In the genomic region with DNA sequence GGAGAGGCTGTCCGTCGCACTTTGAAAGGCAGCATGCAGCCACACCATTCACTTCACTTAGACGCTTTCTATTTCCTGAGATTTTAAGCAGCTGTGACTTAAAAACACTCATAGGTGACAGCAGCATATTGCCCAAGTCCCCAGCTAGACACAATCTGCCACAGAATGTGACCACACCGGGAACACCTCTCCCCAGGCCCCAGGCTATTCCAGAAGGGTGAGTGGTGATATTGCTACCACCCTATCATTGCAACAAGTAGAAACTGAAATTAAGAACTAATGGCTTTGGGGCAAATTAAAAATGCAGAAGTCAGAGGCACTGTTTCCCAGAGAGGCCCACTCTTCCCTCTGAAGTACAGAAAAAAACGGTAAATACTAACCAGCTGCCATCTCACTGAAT, we compare ENCODE assay signal across 21 cellular contexts. TPM values are rescaled to one million over a fixed set of nuclear protein-coding genes. Genes with fewer than 3 reads are reported as not detected.
A peak's percentile ranks its signal among the peaks of the same experiment; 100 is the strongest.
DNase-seq lines count a peak whose midpoint lies in the region; ATAC-seq and TF ChIP-seq lines count a peak whose summit lies in the region.
"Had no signal": no experiment of that assay in that cellular context is flagged by ENCODE, and none has a peak within 500 bp of the region (broad histone marks: within the 10 kb centered on the region; RNA-seq: fewer than 3 reads in every experiment).

No MANE protein-coding gene starts in this region.

- H3K4me3 Mint-ChIP-seq in T-helper 17 cell (no peak overlapping the region), progenitor cell of endocrine pancreas (ENCODE audit: low read depth) (no peak overlapping the region)
- no peak overlapping the region for H3K4me3 Mint-ChIP-seq in activated T-cell treated with anti-CD3 and anti-CD28 coated beads, Interleukin-2, amount 50 U/mL, for 24 hours
- H3K4me3 Mint-ChIP-seq: B cell; CD4-positive, alpha-beta memory T cell had no signal

- H3K27me3 Mint-ChIP-seq in T-helper 17 cell = no peaks in the 10 kb centered on the region
- H3K27me3 Mint-ChIP-seq in progenitor cell of endocrine pancreas = no peaks in the 10 kb centered on the region
- H3K27me3 Mint-ChIP-seq in activated T-cell treated with anti-CD3 and anti-CD28 coated beads, Interleukin-2, amount 50 U/mL, for 24 hours = no peaks in the 10 kb centered on the region
- H3K27me3 Mint-ChIP-seq: B cell; CD4-positive, alpha-beta memory T cell had no signal

- H3K9me3 ChIP-seq in T-helper 17 cell (ENCODE audit: control insufficient read depth, low read length, poor library complexity, severe bottlenecking) = no peaks in the 10 kb centered on the region
- H3K9me3 ChIP-seq: SK-N-SH had no signal

- no peaks in the 10 kb centered on the region for H3K9me3 Mint-ChIP-seq in progenitor cell of endocrine pancreas (ENCODE audit: low read depth)
- no peaks in the 10 kb centered on the region for H3K9me3 Mint-ChIP-seq in activated T-cell treated with anti-CD3 and anti-CD28 coated beads, Interleukin-2, amount 50 U/mL, for 24 hours
- H3K9me3 Mint-ChIP-seq: CD4-positive, alpha-beta memory T cell had no signal

- peak overlapping the region; percentile 43 for H3K27ac Mint-ChIP-seq in T-helper 17 cell
- H3K27ac Mint-ChIP-seq in progenitor cell of endocrine pancreas = peak overlapping the region; percentile 24
- no peak overlapping the region for H3K27ac Mint-ChIP-seq in activated T-cell treated with anti-CD3 and anti-CD28 coated beads, Interleukin-2, amount 50 U/mL, for 24 hours
- H3K27ac Mint-ChIP-seq: B cell had no signal

- peaks cover 3% of the 10 kb centered on the region for H3K36me3 Mint-ChIP-seq in T-helper 17 cell (ENCODE audit: low read depth)
- H3K36me3 Mint-ChIP-seq in progenitor cell of endocrine pancreas (ENCODE audit: insufficient read depth) = no peaks in the 10 kb centered on the region
- peaks cover 11% of the 10 kb centered on the region for H3K36me3 Mint-ChIP-seq in activated T-cell treated with anti-CD3 and anti-CD28 coated beads, Interleukin-2, amount 50 U/mL, for 24 hours (ENCODE audit: low read depth)

- ATAC-seq in T-helper 17 cell = no peak
- ATAC-seq: Panc1 had no signal

- no peak for TF ChIP-seq CTCF in progenitor cell of endocrine pancreas (IDR thresholded peaks at IDR 0.05; ENCODE audit: unreplicated experiment)

- in situ Hi-C loops in KBM-7 (cut with MboI; ENCODE audit: low pct_unique_long_range_greater_than_20kb, low sequenced_read_pairs) = no loop called here

- DNase-seq in KBM-7 = peak; percentile 34
- DNase-seq in NOMO-1 (lab: John Stamatoyannopoulos, UW; ENCODE audit: unreplicated experiment in 2 of 2) = peak; percentile 95 to 99
- DNase-seq in T-helper 17 cell = no peak
- no peak for DNase-seq in progenitor cell of endocrine pancreas (ENCODE audit: low spot score, unreplicated experiment)
- DNase-seq in NCI-H1436 (lab: John Stamatoyannopoulos, UW) = no peak
- no peak for DNase-seq in central memory CD4-positive, alpha-beta T cell
- DNase-seq in activated T-cell treated with anti-CD3 and anti-CD28 coated beads, Interleukin-2, amount 50 U/mL, for 24 hours = no peak
- DNase-seq: Calu3; CD4-positive, alpha-beta memory T cell; GM23248; KG1; NCI-H1417; NCI-H1930; NCI-H2171; NCI-H446; NCI-H69; SK-N-SH; T-helper 1 cell had no signal

- H3K4me1 Mint-ChIP-seq in T-helper 17 cell (peaks cover 2% of the 10 kb centered on the region), progenitor cell of endocrine pancreas (ENCODE audit: low read depth) (no peaks in the 10 kb centered on the region)
- peaks cover 2% of the 10 kb centered on the region for H3K4me1 Mint-ChIP-seq in activated T-cell treated with anti-CD3 and anti-CD28 coated beads, Interleukin-2, amount 50 U/mL, for 24 hours (ENCODE audit: low read depth)

RNA-seq across cellular contexts. Expression of gene QDPR, which starts 35.1 kb away (rescaled TPM):
- total RNA-seq in T-helper 17 cell (10 to 100 TPM; 14.2 to 20.0 TPM), progenitor cell of endocrine pancreas (52.0 and 53.0 TPM in 2 replicates)

RNA-seq across cellular contexts. Expression of gene CLRN2, which starts 38.2 kb away (rescaled TPM):
- total RNA-seq in T-helper 17 cell = not detected
- not detected in 2 replicates for total RNA-seq in progenitor cell of endocrine pancreas
- total RNA-seq: B cell; Calu3; CD4-positive, alpha-beta memory T cell; GM23248; M059J had no signal

Comparison
In these comparisons a context has a peak if more than half of its experiments do, and no peak if none do; other contexts are left out.
1. DNase-seq: peak in KBM-7 (single experiment) and NOMO-1 (2 of 2); none in T-helper 17 cell (0 of 3), progenitor cell of endocrine pancreas (single experiment), NCI-H1436 (single experiment), central memory CD4-positive, alpha-beta T cell (single experiment) and activated T-cell treated with anti-CD3 and anti-CD28 coated beads, Interleukin-2, amount 50 U/mL, for 24 hours (single experiment).